ENCODE assay signal across 16 cellular contexts in genomic region chr18:2853926-2854664, GRCh38. TPM values are rescaled to one million over a fixed set of nuclear protein-coding genes. Genes with fewer than 3 reads are reported as not detected.
DNase-seq lines count a peak whose midpoint lies in the region; ATAC-seq, FAIRE-seq and TF ChIP-seq lines count a peak whose summit lies in the region.
"Had no signal": no experiment of that assay in that cellular context is flagged by ENCODE, and none has a peak within 500 bp of the region (broad histone marks: within the 10 kb centered on the region; RNA-seq: fewer than 3 reads in every experiment).

No MANE protein-coding gene starts in this region.

- H3K36me3 Mint-ChIP-seq in GM23338 (ENCODE audit: low read depth), result no peaks in the 10 kb centered on the region

- intact Hi-C loops in K562 (cut with micrococcal nuclease), result loop anchor here (1.0 kb wide), 1 partner anchor 40 kb away; no protein-coding TSS in a partner anchor
- intact Hi-C loops in tibial artery (cut with DNase I; ENCODE audit: low total_unique reads), result no loop called here

- TF ChIP-seq POLR2A in K562 (conservative IDR thresholded peaks at IDR 0.05), result no peak

- no TSS peak for BruUV-seq in K562 (replicated peaks; lab: Mats Ljungman, UMichigan)

- H3K9ac ChIP-seq in K562 (ENCODE audit: insufficient read depth in 1 of 2, low read depth in 2 of 2, low read length in 2 of 2), result peak overlapping the region; percentile 64 to 89
- H3K9ac ChIP-seq in mesenchymal stem cell (ENCODE audit: low read length), result peak overlapping the region; percentile 67

- in situ Hi-C loops in K562 (cut with MboI), result no loop called here

- no peak overlapping the region for H3K4me3 Mint-ChIP-seq in GM23338

- no peak overlapping the region for H3K23ac ChIP-seq in mesenchymal stem cell (ENCODE audit: low read length in 2 of 2)

- no peak overlapping the region for H2AK5ac ChIP-seq in mesenchymal stem cell (ENCODE audit: low read length, severe bottlenecking)

- H3K4me1 Mint-ChIP-seq in GM23338, result peaks cover 3% of the 10 kb centered on the region; the same call in 2 of the 3 replicates

- no peak overlapping the region for H3K27ac ChIP-seq in GM23338 (ENCODE audit: low read depth)
- peak overlapping the region; percentile 72 for H3K27ac ChIP-seq in K562 (ENCODE audit: extremely low read depth, low read depth, low read length)
- H3K27ac ChIP-seq in mesenchymal stem cell (ENCODE audit: low read length, poor library complexity, severe bottlenecking), result no peak overlapping the region
- H3K27ac ChIP-seq in tibial artery, result peak overlapping the region; percentile 29 to 35

- peaks cover 5% of the 10 kb centered on the region for H3K27me3 Mint-ChIP-seq in GM23338 (ENCODE audit: insufficient read depth, low read depth, poor library complexity)

- no peaks in the 10 kb centered on the region for H3K79me2 ChIP-seq in GM23338 (replicated peaks; ENCODE audit: insufficient read depth)
- H3K79me2 ChIP-seq in K562 (ENCODE audit: control insufficient read depth, insufficient read depth, low read length), result no peaks in the 10 kb centered on the region

- H3K79me1 ChIP-seq in mesenchymal stem cell (replicated peaks; ENCODE audit: low read length, poor library complexity, severe bottlenecking), result no peaks in the 10 kb centered on the region

- H3K9me1 ChIP-seq in K562 (ENCODE audit: control insufficient read depth, insufficient read depth, low read length), result no peaks in the 10 kb centered on the region

- H3K18ac ChIP-seq in mesenchymal stem cell (ENCODE audit: low read depth in 1 of 2, low read length in 2 of 2), result peak overlapping the region in 1 of 2 experiments; percentile 43

- no peaks in the 10 kb centered on the region for H3K9me3 ChIP-seq in K562 (replicated peaks; ENCODE audit: control insufficient read depth, insufficient read depth, low read depth, low read length)
- no peaks in the 10 kb centered on the region for H3K9me3 ChIP-seq in mesenchymal stem cell (ENCODE audit: control insufficient read depth, low read length)
- no peaks in the 10 kb centered on the region for H3K9me3 ChIP-seq in tibial artery
- H3K9me3 ChIP-seq: stomach had no signal

- H3K4me2 ChIP-seq in GM23338 (no peak overlapping the region), K562 (ENCODE audit: insufficient read depth, low read length) (peak overlapping the region; percentile 75), mesenchymal stem cell (ENCODE audit: low read length, poor library complexity, severe bottlenecking) (no peak overlapping the region)

- DNase-seq in GM23338 (ENCODE audit: low spot score), result no peak
- DNase-seq in K562 (ENCODE audit: extremely low read depth in 1 of 4, low spot score in 3 of 4), result peak; percentile 96 to 98 (median 97)
- DNase-seq in mesenchymal stem cell, result no peak
- no peak for DNase-seq in tibial artery
- DNase-seq in SHP77 (lab: John Stamatoyannopoulos, UW), result no peak
- DNase-seq in NCI-H2227 treated with DMSO at 0.1 percent for 48 hours (lab: John Stamatoyannopoulos, UW), result no peak
- DNase-seq: AML-193, amygdala, NCI-H187 treated with DMSO at 0.1 percent for 48 hours, NCI-H510A treated with DMSO at 0.1 percent for 48 hours, stomach had no signal

- TF ChIP-seq EP300 in K562 (IDR thresholded peaks at IDR 0.05; ENCODE audit: low read length), result peak; percentile 97

- FAIRE-seq in K562 (lab: Jason Lieb, UNC), result peak; percentile 99
- FAIRE-seq: endometrium, frontal cortex had no signal

- peaks cover 5% of the 10 kb centered on the region for H3K9me2 ChIP-seq in GM23338 (ENCODE audit: insufficient read depth)

- ATAC-seq in GM23338, result peak; percentile 39; the same call in 2 of the 3 replicates
- peak; percentile 89 for ATAC-seq in K562
- ATAC-seq in HG02884 (IDR thresholded peaks at IDR 0.05; ENCODE audit: unreplicated experiment), result no peak
- ATAC-seq: activated CD4-positive, CD25-positive, alpha-beta regulatory T cell treated with anti-CD3 and anti-CD28 coated beads, Interleukin-2, amount 50 U/mL, for 24 hours; right cardiac atrium had no signal

- no peak overlapping the region for H4K91ac ChIP-seq in mesenchymal stem cell (ENCODE audit: low read length)

- CTCF ChIA-PET in K562 (lab: Yijun Ruan, JAX; ENCODE audit: low intra/inter-chr PET ratio), result no interaction called here

- 0 out of 2 replicates have a peak overlapping the region, but pooled peaks have one; percentile 28 for H2AFZ ChIP-seq in GM23338
- H2AFZ ChIP-seq in K562 (ENCODE audit: low read depth, low read length), result peak overlapping the region; percentile 82
- no peak overlapping the region for H2AFZ ChIP-seq in mesenchymal stem cell (ENCODE audit: low read depth, low read length)

- H2BK12ac ChIP-seq in mesenchymal stem cell (ENCODE audit: low read length in 2 of 2), result no peak overlapping the region

- no peak overlapping the region for H3K27ac Mint-ChIP-seq in GM23338

- H3K4me3 ChIP-seq in GM23338 (no peak overlapping the region), K562 (no peak overlapping the region), mesenchymal stem cell (ENCODE audit: insufficient read depth in 1 of 2, low read depth in 1 of 2, low read length in 2 of 2) (peak overlapping the region in 1 of 2 experiments; percentile 46), tibial artery (no peak overlapping the region)
- H3K4me3 ChIP-seq: stomach had no signal

- H3K9me3 Mint-ChIP-seq in GM23338, result no peaks in the 10 kb centered on the region

- peaks cover 15% of the 10 kb centered on the region for H3K27me3 ChIP-seq in GM23338 (ENCODE audit: insufficient read depth)
- H3K27me3 ChIP-seq in K562 (ENCODE audit: control insufficient read depth in 2 of 2, insufficient read depth in 2 of 2, low read length in 2 of 2), result no peaks in the 10 kb centered on the region
- peaks cover 0 to 12% of the 10 kb centered on the region in 2 experiments for H3K27me3 ChIP-seq in mesenchymal stem cell (ENCODE audit: control insufficient read depth in 1 of 2, insufficient read depth in 1 of 2, low read length in 2 of 2)
- H3K27me3 ChIP-seq in tibial artery, result no peaks in the 10 kb centered on the region

- WGBS in K562 (ENCODE audit: insufficient coverage, low coverage, missing lambda C conversion rate), result 10% methylated on average over 7 of the region's 7 CpGs
- WGBS in mesenchymal stem cell, result 56% methylated on average over 5 of the region's 7 CpGs

- H2BK120ac ChIP-seq in mesenchymal stem cell (ENCODE audit: low read depth, low read length), result no peak overlapping the region

- POLR2A ChIA-PET in K562 (lab: Yijun Ruan, JAX), result interaction anchor here (0.8 to 2.0 kb wide), 5 partner anchors 8 to 209 kb away, joined by 3 to 10 read pairs (median 3); no protein-coding TSS in a partner anchor

- peak in 1 of 2 experiments; percentile 18; a peak in 2 of 4 replicates for TF ChIP-seq RAD21 in K562 (CRISPR knock-in tag; conservative IDR thresholded peaks at IDR 0.05 in 1 of 2, IDR thresholded peaks at IDR 0.05 in 1 of 2)

- H4K20me1 ChIP-seq in GM23338 (replicated peaks; ENCODE audit: insufficient read depth) (no peaks in the 10 kb centered on the region), K562 (replicated peaks; ENCODE audit: control insufficient read depth, insufficient read depth, low read length) (no peaks in the 10 kb centered on the region)

- no peak overlapping the region for H3K14ac ChIP-seq in mesenchymal stem cell (ENCODE audit: low read length in 2 of 2)

- H3K36me3 ChIP-seq in GM23338 (ENCODE audit: insufficient read depth), result no peaks in the 10 kb centered on the region
- no peaks in the 10 kb centered on the region for H3K36me3 ChIP-seq in K562 (ENCODE audit: control insufficient read depth, insufficient read depth, low read length)
- H3K36me3 ChIP-seq in mesenchymal stem cell (ENCODE audit: control insufficient read depth in 1 of 2, insufficient read depth in 2 of 2, low read depth in 1 of 2, low read length in 2 of 2), result peaks cover 0 to 4% of the 10 kb centered on the region in 2 experiments
- no peaks in the 10 kb centered on the region for H3K36me3 ChIP-seq in tibial artery
- H3K36me3 ChIP-seq: stomach had no signal

- no peak overlapping the region for H4K8ac ChIP-seq in mesenchymal stem cell (ENCODE audit: low read length)

- H3K4me1 ChIP-seq in GM23338 (ENCODE audit: insufficient read depth) (no peaks in the 10 kb centered on the region), K562 (replicated peaks in 1 of 2; ENCODE audit: control insufficient read depth in 2 of 2, insufficient read depth in 2 of 2, low read length in 2 of 2) (peaks cover 48 to 64% of the 10 kb centered on the region in 2 experiments), mesenchymal stem cell (ENCODE audit: control insufficient read depth, insufficient read depth, low read depth, low read length) (peaks cover 2% of the 10 kb centered on the region), tibial artery (peaks cover 0 to 41% (median 12%) of the 10 kb centered on the region in 4 donors)

- no peaks in the 10 kb centered on the region for H3F3A ChIP-seq in GM23338 (replicated peaks; ENCODE audit: low read depth)

- H2BK15ac ChIP-seq in mesenchymal stem cell (ENCODE audit: low read depth, poor library complexity, severe bottlenecking), result no peak overlapping the region

- TF ChIP-seq CTCF in GM23338 (conservative IDR thresholded peaks at IDR 0.05; ENCODE audit: low read depth in 2 of 2) (no peak), K562 (IDR thresholded peaks at IDR 0.05 in 2 of 3, conservative IDR thresholded peaks at IDR 0.05 in 1 of 3; ENCODE audit: insufficient read depth in 2 of 3, low read depth in 1 of 3, low read length in 3 of 3) (no peak), tibial artery (IDR thresholded peaks at IDR 0.05) (no peak)

- H2BK5ac ChIP-seq in mesenchymal stem cell (ENCODE audit: low read depth, low read length, poor library complexity, severe bottlenecking), result no peak overlapping the region

- no peak overlapping the region for H3K4ac ChIP-seq in mesenchymal stem cell (ENCODE audit: low read depth in 1 of 2, low read length in 2 of 2)

RNA-seq across cellular contexts. Expression of gene EMILIN2, which starts 7.3 kb away (rescaled TPM):
- total RNA-seq in GM23338 (2014; rRNA removed; shearing (Covaris generic)), result 7.1 and 11.6 TPM in 2 replicates
- polyA plus RNA-seq in GM23338 (2016; fragmentation: Nextera tagmentation; extraction: Ambion mirVana) (3.0 and 3.7 TPM in 2 replicates), K562 (2011; rRNA removed) (0.25 and 0.35 TPM in 2 replicates), K562 (2014; fragmentation: Illumina TruSeq; extraction: Trizol) (0.19 and 0.24 TPM in 2 replicates), K562 (2014; fragmentation: Nextera tagmentation; extraction: Ambion mirVana) (under 1 TPM; 0.01 to 0.03 TPM), K562 (2014; rRNA removed) (0.20 and 0.40 TPM in 2 replicates)
- 0.76 and 1.1 TPM in 2 replicates for total RNA-seq in K562 (2011; cell fraction: chromatin; rRNA removed; ENCODE audit: low replicate concordance)
- 0.79 and 0.83 TPM in 2 replicates for total RNA-seq in K562 (2011; cell fraction: nucleolus; rRNA removed)
- total RNA-seq in K562 (2011; cell fraction: nucleoplasm; rRNA removed), result 0.69 and 0.88 TPM in 2 replicates
- total RNA-seq in K562 (2014; rRNA removed) (0.32 and 0.37 TPM in 2 replicates), K562 (2014; rRNA removed; fragmentation: Illumina TruSeq; extraction: Trizol) (0.11 and 0.16 TPM in 2 replicates), K562 (2015; rRNA removed; fragmentation: Illumina TruSeq; extraction: Trizol) (0.07 and 0.11 TPM in 2 replicates), K562 (2021) (0.34 and 0.40 TPM in 2 replicates)
- polyA plus RNA-seq in K562 (2011; cell fraction: cytosol; rRNA removed), result 0.44 and 0.69 TPM in 2 replicates
- polyA plus RNA-seq in K562 (2011; cell fraction: nucleus; rRNA removed), result 0.43 and 0.48 TPM in 2 replicates
- polyA plus RNA-seq in K562 (2012), result 0.21 and 0.26 TPM in 2 replicates
- 0.63 and 1.0 TPM in 2 replicates for polyA minus RNA-seq in K562 (2011; rRNA and poly(A)+ RNA removed)
- polyA minus RNA-seq in K562 (2011; cell fraction: cytosol; rRNA and poly(A)+ RNA removed), result 0.38 and 0.91 TPM in 2 replicates
- polyA minus RNA-seq in K562 (2011; cell fraction: nucleus; rRNA and poly(A)+ RNA removed), result 0.13 and 0.78 TPM in 2 replicates
- 3.7 TPM for polyA plus RNA-seq in mesenchymal stem cell (2013, experiment 1 of 2)
- 3.5 TPM for polyA plus RNA-seq in mesenchymal stem cell (2013, experiment 2 of 2)

Comparison
In these comparisons a context has a peak if more than half of its experiments do, and no peak if none do; other contexts are left out.
1. DNase-seq: peak in K562 (4 of 4); none in GM23338 (single experiment), mesenchymal stem cell (single experiment), tibial artery (0 of 2), SHP77 (0 of 2) and NCI-H2227 treated with DMSO at 0.1 percent for 48 hours (single experiment).
2. H3K27ac ChIP-seq: peak in K562 (single experiment) and tibial artery (2 of 2); none in GM23338 (single experiment) and mesenchymal stem cell (single experiment).